20 cellular contexts compared by ENCODE assay signal in genomic region chr7:83850037-83850619, GRCh38.
DNase-seq lines count a peak whose midpoint lies in the region; ATAC-seq and TF ChIP-seq lines count a peak whose summit lies in the region.
"Had no signal": no experiment of that assay in that cellular context is flagged by ENCODE, and none has a peak within 500 bp of the region (broad histone marks: within the 10 kb centered on the region; RNA-seq: fewer than 3 reads in every experiment).

No MANE protein-coding gene starts in this region.

- in situ Hi-C loops in GM23248 (cut with MboI), result no loop called here

- H3K36me3 Mint-ChIP-seq in glutamatergic neuron (ENCODE audit: unreplicated experiment), result no peaks in the 10 kb centered on the region
- H3K36me3 Mint-ChIP-seq in activated CD4-positive, alpha-beta memory T cell treated with anti-CD3 and anti-CD28 coated beads, Interleukin-2, amount 10 ng/mL, durations not matched to agents 7 days and 5 days (ENCODE audit: low read depth), result no peaks in the 10 kb centered on the region
- H3K36me3 Mint-ChIP-seq: activated CD8-positive, alpha-beta memory T cell treated with anti-CD3 and anti-CD28 coated beads, Interleukin-2, amount 10 ng/mL, durations not matched to agents 7 days and 5 days; activated naive CD4-positive, alpha-beta T cell treated with anti-CD3 and anti-CD28 coated beads, Interleukin-2, amount 50 U/mL, for 24 hours had no signal

- DNase-seq in GM23248, result peak; percentile 44
- peak; percentile 64 for DNase-seq in adipocyte (ENCODE audit: low read depth)
- no peak for DNase-seq in glutamatergic neuron
- DNase-seq in retina, result peak; percentile 6
- DNase-seq in WERI-Rb-1, result no peak
- no peak for DNase-seq in activated CD4-positive, alpha-beta memory T cell treated with anti-CD3 and anti-CD28 coated beads, Interleukin-2, amount 10 ng/mL, durations not matched to agents 7 days and 5 days
- DNase-seq: activated CD4-positive, alpha-beta T cell treated with anti-CD3 and anti-CD28 coated beads for 48 hours; activated CD8-positive, alpha-beta memory T cell treated with anti-CD3 and anti-CD28 coated beads, Interleukin-2, amount 10 ng/mL, durations not matched to agents 7 days and 5 days; central memory CD4-positive, alpha-beta T cell; gastrocnemius medialis; HCEC 1CT; kidney; lower lobe of right lung; NCI-H1694; NCI-H774; ovary; right lobe of liver had no signal

- ATAC-seq in HG03439 (IDR thresholded peaks at IDR 0.05; ENCODE audit: unreplicated experiment), result no peak
- ATAC-seq: activated CD8-positive, alpha-beta memory T cell treated with anti-CD3 and anti-CD28 coated beads, Interleukin-2, amount 10 ng/mL, durations not matched to agents 7 days and 5 days; gastrocnemius medialis; lower lobe of right lung; Panc1; right lobe of liver had no signal

- H3K9me2 ChIP-seq in GM23248 (ENCODE audit: insufficient read depth), result no peaks in the 10 kb centered on the region

- H3K4me2 ChIP-seq in GM23248 (ENCODE audit: unreplicated experiment), result no peak overlapping the region

- no peaks in the 10 kb centered on the region for H3K36me3 ChIP-seq in GM23248 (ENCODE audit: low read depth)
- no peaks in the 10 kb centered on the region for H3K36me3 ChIP-seq in adipocyte (ENCODE audit: control insufficient read depth, insufficient read depth, low read length, severe bottlenecking)
- no peaks in the 10 kb centered on the region for H3K36me3 ChIP-seq in WERI-Rb-1
- H3K36me3 ChIP-seq: gastrocnemius medialis, lower lobe of right lung, ovary, right lobe of liver had no signal

- H3K27ac ChIP-seq in GM23248, result no peak overlapping the region
- no peak overlapping the region for H3K27ac ChIP-seq in WERI-Rb-1
- H3K27ac ChIP-seq: gastrocnemius medialis, lower lobe of right lung, ovary, right lobe of liver had no signal

- H2AFZ ChIP-seq in GM23248, result no peak overlapping the region

- H4K20me1 ChIP-seq in GM23248 (ENCODE audit: insufficient read depth), result no peaks in the 10 kb centered on the region

- H3K4me3 ChIP-seq in GM23248 (no peak overlapping the region), adipocyte (ENCODE audit: low read length) (no peak overlapping the region), WERI-Rb-1 (ENCODE audit: low read depth, low read length) (no peak overlapping the region)
- H3K4me3 ChIP-seq: gastrocnemius medialis, lower lobe of right lung, ovary, right lobe of liver had no signal

- POLR2A ChIA-PET in activated CD4-positive, alpha-beta memory T cell treated with anti-CD3 and anti-CD28 coated beads, Interleukin-2, amount 10 ng/mL, durations not matched to agents 7 days and 5 days (lab: Charles Lee), result no interaction called here

- H3K4me1 Mint-ChIP-seq in glutamatergic neuron (ENCODE audit: low read depth, unreplicated experiment), result peaks cover 8% of the 10 kb centered on the region
- H3K4me1 Mint-ChIP-seq in activated CD4-positive, alpha-beta memory T cell treated with anti-CD3 and anti-CD28 coated beads, Interleukin-2, amount 10 ng/mL, durations not matched to agents 7 days and 5 days, result no peaks in the 10 kb centered on the region
- H3K4me1 Mint-ChIP-seq: activated CD8-positive, alpha-beta memory T cell treated with anti-CD3 and anti-CD28 coated beads, Interleukin-2, amount 10 ng/mL, durations not matched to agents 7 days and 5 days; activated naive CD4-positive, alpha-beta T cell treated with anti-CD3 and anti-CD28 coated beads, Interleukin-2, amount 50 U/mL, for 24 hours had no signal

- no peaks in the 10 kb centered on the region for H3K9me3 ChIP-seq in GM23248 (ENCODE audit: low read depth)
- no peaks in the 10 kb centered on the region for H3K9me3 ChIP-seq in adipocyte (ENCODE audit: control insufficient read depth, low read length)
- H3K9me3 ChIP-seq in WERI-Rb-1 (ENCODE audit: severe bottlenecking), result no peaks in the 10 kb centered on the region
- H3K9me3 ChIP-seq: gastrocnemius medialis, lower lobe of right lung, ovary, right lobe of liver had no signal

- TF ChIP-seq CTCF in glutamatergic neuron (IDR thresholded peaks at IDR 0.05; ENCODE audit: partially characterized antibody, unreplicated experiment), result no peak
- TF ChIP-seq CTCF in WERI-Rb-1 (IDR thresholded peaks at IDR 0.05; ENCODE audit: low read depth, low read length), result no peak

- H3K27ac Mint-ChIP-seq in glutamatergic neuron (ENCODE audit: unreplicated experiment), result peak overlapping the region; percentile 60
- no peak overlapping the region for H3K27ac Mint-ChIP-seq in activated CD4-positive, alpha-beta memory T cell treated with anti-CD3 and anti-CD28 coated beads, Interleukin-2, amount 10 ng/mL, durations not matched to agents 7 days and 5 days
- H3K27ac Mint-ChIP-seq: activated CD8-positive, alpha-beta memory T cell treated with anti-CD3 and anti-CD28 coated beads, Interleukin-2, amount 10 ng/mL, durations not matched to agents 7 days and 5 days; activated naive CD4-positive, alpha-beta T cell treated with anti-CD3 and anti-CD28 coated beads, Interleukin-2, amount 50 U/mL, for 24 hours had no signal

- H3K9ac ChIP-seq in GM23248, result no peak overlapping the region
- H3K9ac ChIP-seq in adipocyte (ENCODE audit: low read length), result no peak overlapping the region

- no peaks in the 10 kb centered on the region for H3F3A ChIP-seq in GM23248 (ENCODE audit: insufficient read depth)

- peaks cover 2% of the 10 kb centered on the region for H3K27me3 Mint-ChIP-seq in glutamatergic neuron (ENCODE audit: unreplicated experiment)
- no peaks in the 10 kb centered on the region for H3K27me3 Mint-ChIP-seq in activated CD4-positive, alpha-beta memory T cell treated with anti-CD3 and anti-CD28 coated beads, Interleukin-2, amount 10 ng/mL, durations not matched to agents 7 days and 5 days
- H3K27me3 Mint-ChIP-seq: activated CD8-positive, alpha-beta memory T cell treated with anti-CD3 and anti-CD28 coated beads, Interleukin-2, amount 10 ng/mL, durations not matched to agents 7 days and 5 days; activated naive CD4-positive, alpha-beta T cell treated with anti-CD3 and anti-CD28 coated beads, Interleukin-2, amount 50 U/mL, for 24 hours had no signal

- H3K4me3 Mint-ChIP-seq in glutamatergic neuron (ENCODE audit: unreplicated experiment), result no peak overlapping the region
- no peak overlapping the region for H3K4me3 Mint-ChIP-seq in activated CD4-positive, alpha-beta memory T cell treated with anti-CD3 and anti-CD28 coated beads, Interleukin-2, amount 10 ng/mL, durations not matched to agents 7 days and 5 days
- H3K4me3 Mint-ChIP-seq: activated CD8-positive, alpha-beta memory T cell treated with anti-CD3 and anti-CD28 coated beads, Interleukin-2, amount 10 ng/mL, durations not matched to agents 7 days and 5 days; activated naive CD4-positive, alpha-beta T cell treated with anti-CD3 and anti-CD28 coated beads, Interleukin-2, amount 50 U/mL, for 24 hours had no signal

- WGBS in GM23248 (ENCODE audit: low coverage in 1 of 2, low lambda C conversion rate in 2 of 2, missing lambda C conversion rate in 2 of 2), 2 experiments, result 91 to 95% methylated on average over 5 of the region's 5 CpGs

- H3K27me3 ChIP-seq in GM23248 (replicated peaks; ENCODE audit: insufficient read depth) (no peaks in the 10 kb centered on the region), adipocyte (replicated peaks; ENCODE audit: control insufficient read depth, insufficient read depth, low read length) (no peaks in the 10 kb centered on the region), WERI-Rb-1 (ENCODE audit: insufficient read depth, low read depth, severe bottlenecking) (no peaks in the 10 kb centered on the region)
- H3K27me3 ChIP-seq: gastrocnemius medialis, ovary, right lobe of liver had no signal

- no peaks in the 10 kb centered on the region for H3K9me3 Mint-ChIP-seq in glutamatergic neuron (ENCODE audit: unreplicated experiment)
- H3K9me3 Mint-ChIP-seq in activated CD4-positive, alpha-beta memory T cell treated with anti-CD3 and anti-CD28 coated beads, Interleukin-2, amount 10 ng/mL, durations not matched to agents 7 days and 5 days, result peaks cover 5% of the 10 kb centered on the region

- H3K4me1 ChIP-seq in GM23248 (ENCODE audit: insufficient read depth) (peaks cover 12% of the 10 kb centered on the region; the same call in 1 of the 2 replicates), adipocyte (ENCODE audit: control insufficient read depth, insufficient read depth, low read length) (peaks cover 24% of the 10 kb centered on the region)
- H3K4me1 ChIP-seq: gastrocnemius medialis, lower lobe of right lung, right lobe of liver had no signal

- no peaks in the 10 kb centered on the region for H3K79me2 ChIP-seq in GM23248 (ENCODE audit: insufficient read depth)

- CTCF ChIA-PET in activated CD4-positive, alpha-beta memory T cell treated with anti-CD3 and anti-CD28 coated beads, Interleukin-2, amount 10 ng/mL, durations not matched to agents 7 days and 5 days (lab: Charles Lee), result no interaction called here

Comparison
In these comparisons a context has a peak if more than half of its experiments do, and no peak if none do; other contexts are left out.
1. DNase-seq: peak in GM23248 (single experiment), adipocyte (single experiment) and retina (single experiment); none in glutamatergic neuron (single experiment), WERI-Rb-1 (single experiment) and activated CD4-positive, alpha-beta memory T cell treated with anti-CD3 and anti-CD28 coated beads, Interleukin-2, amount 10 ng/mL, durations not matched to agents 7 days and 5 days (single experiment).